ENCODE assay signal across 18 cellular contexts in the genomic region with DNA sequence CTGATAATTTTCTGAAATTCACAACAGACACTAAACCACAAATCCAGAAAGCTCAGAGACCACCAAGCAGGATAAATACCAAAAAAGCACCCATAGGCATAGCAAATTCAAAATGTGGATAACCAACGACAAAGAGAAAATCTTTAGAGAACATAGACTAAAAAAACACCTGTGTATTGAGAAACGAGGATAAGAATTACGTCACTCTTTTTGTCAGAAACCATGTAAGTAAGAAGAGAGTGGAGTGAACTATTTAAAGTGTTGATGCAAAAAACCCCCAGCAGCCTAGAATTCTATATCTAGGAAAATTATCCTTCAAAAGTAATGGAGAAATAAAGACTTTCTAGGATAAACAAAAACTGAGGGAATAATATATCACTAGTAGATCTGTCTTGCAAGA.
A peak's percentile ranks its signal among the peaks of the same experiment; 100 is the strongest.
DNase-seq lines count a peak whose midpoint lies in the region; ATAC-seq and TF ChIP-seq lines count a peak whose summit lies in the region.
"Had no signal": no experiment of that assay in that cellular context is flagged by ENCODE, and none has a peak within 500 bp of the region (broad histone marks: within the 10 kb centered on the region; RNA-seq: fewer than 3 reads in every experiment).

No MANE protein-coding gene starts in this region.

- intact Hi-C loops in Caco-2 (cut with micrococcal nuclease; ENCODE audit: unreplicated experiment): no loop called here

- H3K27ac Mint-ChIP-seq in Caco-2 (ENCODE audit: unreplicated experiment): peak overlapping the region; percentile 12
- H3K27ac Mint-ChIP-seq in GM23338: peak overlapping the region; percentile 16; the same call in 1 of the 2 replicates
- H3K27ac Mint-ChIP-seq: B cell; CD4-positive, CD25-positive, alpha-beta regulatory T cell; CD8-positive, alpha-beta memory T cell; H9 had no signal

- BruUV-seq in Caco-2 (replicated peaks; lab: Mats Ljungman, UMichigan): no TSS peak

- H3K9me3 ChIP-seq in Caco-2: no peaks in the 10 kb centered on the region; the same call in 1 of the 2 replicates
- no peaks in the 10 kb centered on the region for H3K9me3 ChIP-seq in smooth muscle cell (replicated peaks; ENCODE audit: low read depth)
- H3K9me3 ChIP-seq: BLaER1 had no signal

- H3K79me2 ChIP-seq in GM23338 (replicated peaks; ENCODE audit: insufficient read depth) (no peaks in the 10 kb centered on the region), smooth muscle cell (ENCODE audit: low read depth) (no peaks in the 10 kb centered on the region)

- no peaks in the 10 kb centered on the region for H3K9me2 ChIP-seq in GM23338 (ENCODE audit: insufficient read depth)

- DNase-seq in Caco-2 (no peak), GM23338 (ENCODE audit: low spot score) (no peak), erythroblast (lab: John Stamatoyannopoulos, UW) (peak; percentile 43 to 48), smooth muscle cell (lab: John Stamatoyannopoulos, UW; ENCODE audit: unreplicated experiment) (no peak), cerebellar cortex (ENCODE audit: low spot score) (no peak)
- DNase-seq: Calu3; CD4-positive, CD25-positive, alpha-beta regulatory T cell; CD8-positive, alpha-beta memory T cell; DMS53; DMS79 treated with DMSO at 0.1 percent for 48 hours; GF-D8; GM23248; H9 had no signal

- TF ChIP-seq CTCF in Caco-2 (IDR thresholded peaks at IDR 0.05; ENCODE audit: insufficient read depth in 1 of 2, low read depth in 1 of 2, low read length in 1 of 2, severe bottlenecking in 1 of 2, unreplicated experiment in 1 of 2): no peak
- TF ChIP-seq CTCF in GM23338 (conservative IDR thresholded peaks at IDR 0.05; ENCODE audit: low read depth in 2 of 2): no peak
- TF ChIP-seq CTCF in smooth muscle cell (IDR thresholded peaks at IDR 0.05; ENCODE audit: borderline replicate concordance, insufficient read depth, poor library complexity, severe bottlenecking): no peak

- no peak overlapping the region for H3K4me2 ChIP-seq in GM23338
- peak overlapping the region; percentile 80 for H3K4me2 ChIP-seq in smooth muscle cell
- H3K4me2 ChIP-seq: BLaER1 had no signal

- H3K27me3 Mint-ChIP-seq in Caco-2 (ENCODE audit: insufficient read depth, unreplicated experiment) (no peaks in the 10 kb centered on the region), GM23338 (ENCODE audit: insufficient read depth, low read depth, poor library complexity) (no peaks in the 10 kb centered on the region)
- H3K27me3 Mint-ChIP-seq: B cell; CD4-positive, CD25-positive, alpha-beta regulatory T cell had no signal

- H3F3A ChIP-seq in GM23338 (replicated peaks; ENCODE audit: low read depth): no peaks in the 10 kb centered on the region
- peaks cover 12% of the 10 kb centered on the region for H3F3A ChIP-seq in smooth muscle cell (ENCODE audit: low read depth)

- H3K4me3 Mint-ChIP-seq in Caco-2 (ENCODE audit: unreplicated experiment) (no peak overlapping the region), GM23338 (no peak overlapping the region)
- H3K4me3 Mint-ChIP-seq: B cell; CD4-positive, CD25-positive, alpha-beta regulatory T cell; CD8-positive, alpha-beta memory T cell; H9 had no signal

- peaks cover 26% of the 10 kb centered on the region for H3K36me3 Mint-ChIP-seq in Caco-2 (ENCODE audit: insufficient read depth, unreplicated experiment)
- peaks cover 18% of the 10 kb centered on the region for H3K36me3 Mint-ChIP-seq in GM23338 (ENCODE audit: low read depth)

- no peak overlapping the region for H3K4me3 ChIP-seq in Caco-2 (ENCODE audit: low read depth, low read length)
- H3K4me3 ChIP-seq in GM23338: no peak overlapping the region
- H3K4me3 ChIP-seq in smooth muscle cell: no peak overlapping the region
- H3K4me3 ChIP-seq: BLaER1, GM23248 had no signal

- H3K9me3 Mint-ChIP-seq in Caco-2 (ENCODE audit: unreplicated experiment) (no peaks in the 10 kb centered on the region), GM23338 (no peaks in the 10 kb centered on the region)
- H3K9me3 Mint-ChIP-seq: CD4-positive, CD25-positive, alpha-beta regulatory T cell; CD8-positive, alpha-beta memory T cell; H9 had no signal

- CTCF ChIA-PET in Caco-2 (lab: Charles Lee): interaction anchor here (0.9 to 1.3 kb wide), 2 partner anchors 212 to 247 kb away, joined by 3 read pairs; partner anchors contain the start of gene CARMIL1

- WGBS in smooth muscle cell (ENCODE audit: low lambda C conversion rate): 52% methylated on average over 3 of the region's 3 CpGs

- H3K27ac ChIP-seq in GM23338 (ENCODE audit: low read depth) (no peak overlapping the region), smooth muscle cell (ENCODE audit: low read depth) (peak overlapping the region; percentile 62)
- H3K27ac ChIP-seq: BLaER1, C4-2B, GM23248 had no signal

- H3K36me3 ChIP-seq in Caco-2 (ENCODE audit: control insufficient read depth, insufficient read depth, low read length) (no peaks in the 10 kb centered on the region; the same call in 1 of the 2 replicates), GM23338 (ENCODE audit: insufficient read depth) (peaks cover 4% of the 10 kb centered on the region; the same call in 1 of the 2 replicates), smooth muscle cell (ENCODE audit: low read depth) (no peaks in the 10 kb centered on the region)
- H3K36me3 ChIP-seq: BLaER1 had no signal

- H3K9ac ChIP-seq in smooth muscle cell (ENCODE audit: low read depth): no peak overlapping the region
- H3K9ac ChIP-seq: BLaER1, GM23248 had no signal

- no peak for TF ChIP-seq POLR2A in erythroblast (IDR thresholded peaks at IDR 0.05; ENCODE audit: low read length)

- no peak for ATAC-seq in GM23338
- no peak for ATAC-seq in GM18861 (IDR thresholded peaks at IDR 0.05; ENCODE audit: unreplicated experiment)
- ATAC-seq: HCT116 had no signal

- H3K4me1 Mint-ChIP-seq in Caco-2 (ENCODE audit: low read depth, unreplicated experiment) (peaks cover 16% of the 10 kb centered on the region), GM23338 (peaks cover 3% of the 10 kb centered on the region; the same call in 2 of the 3 replicates)
- H3K4me1 Mint-ChIP-seq: B cell; CD8-positive, alpha-beta memory T cell; H9 had no signal

- POLR2A ChIA-PET in Caco-2 (lab: Charles Lee): no interaction called here

- no peaks in the 10 kb centered on the region; the same call in 1 of the 2 replicates for H4K20me1 ChIP-seq in GM23338 (replicated peaks; ENCODE audit: insufficient read depth)
- H4K20me1 ChIP-seq in smooth muscle cell (ENCODE audit: low read depth): no peaks in the 10 kb centered on the region
- H4K20me1 ChIP-seq: BLaER1 had no signal

- H3K27me3 ChIP-seq in Caco-2 (replicated peaks; ENCODE audit: control insufficient read depth, insufficient read depth, low read length): no peaks in the 10 kb centered on the region
- H3K27me3 ChIP-seq in GM23338 (ENCODE audit: insufficient read depth): no peaks in the 10 kb centered on the region
- no peaks in the 10 kb centered on the region for H3K27me3 ChIP-seq in smooth muscle cell (ENCODE audit: low read depth)
- H3K27me3 ChIP-seq: BLaER1 had no signal

- H2AFZ ChIP-seq in GM23338 (no peak overlapping the region), smooth muscle cell (ENCODE audit: low read depth) (no peak overlapping the region)
- H2AFZ ChIP-seq: GM23248 had no signal

- H3K4me1 ChIP-seq in Caco-2: peaks cover 14% of the 10 kb centered on the region
- no peaks in the 10 kb centered on the region for H3K4me1 ChIP-seq in GM23338 (ENCODE audit: insufficient read depth)
- peaks cover 12% of the 10 kb centered on the region for H3K4me1 ChIP-seq in smooth muscle cell (ENCODE audit: low read depth)
- H3K4me1 ChIP-seq: BLaER1 had no signal

TF ChIP-seq in GM23338, 12 proteins besides CTCF, POLR2A, EP300 and RAD21:
- TF ChIP-seq EZH2 (IDR thresholded peaks at IDR 0.05; ENCODE audit: low read depth, unreplicated experiment): no peak
- TF ChIP-seq NANOG (IDR thresholded peaks at IDR 0.05; ENCODE audit: borderline replicate concordance): no peak
- no peak for TF ChIP-seq POLR2AphosphoS5 (IDR thresholded peaks at IDR 0.05; ENCODE audit: low read depth)

Comparison
In these comparisons a context has a peak if more than half of its experiments do, and no peak if none do; other contexts are left out.
1. DNase-seq: peak in erythroblast (2 of 2); none in Caco-2 (0 of 2), GM23338 (single experiment), smooth muscle cell (single experiment) and cerebellar cortex (single experiment).